In the genomic region with DNA sequence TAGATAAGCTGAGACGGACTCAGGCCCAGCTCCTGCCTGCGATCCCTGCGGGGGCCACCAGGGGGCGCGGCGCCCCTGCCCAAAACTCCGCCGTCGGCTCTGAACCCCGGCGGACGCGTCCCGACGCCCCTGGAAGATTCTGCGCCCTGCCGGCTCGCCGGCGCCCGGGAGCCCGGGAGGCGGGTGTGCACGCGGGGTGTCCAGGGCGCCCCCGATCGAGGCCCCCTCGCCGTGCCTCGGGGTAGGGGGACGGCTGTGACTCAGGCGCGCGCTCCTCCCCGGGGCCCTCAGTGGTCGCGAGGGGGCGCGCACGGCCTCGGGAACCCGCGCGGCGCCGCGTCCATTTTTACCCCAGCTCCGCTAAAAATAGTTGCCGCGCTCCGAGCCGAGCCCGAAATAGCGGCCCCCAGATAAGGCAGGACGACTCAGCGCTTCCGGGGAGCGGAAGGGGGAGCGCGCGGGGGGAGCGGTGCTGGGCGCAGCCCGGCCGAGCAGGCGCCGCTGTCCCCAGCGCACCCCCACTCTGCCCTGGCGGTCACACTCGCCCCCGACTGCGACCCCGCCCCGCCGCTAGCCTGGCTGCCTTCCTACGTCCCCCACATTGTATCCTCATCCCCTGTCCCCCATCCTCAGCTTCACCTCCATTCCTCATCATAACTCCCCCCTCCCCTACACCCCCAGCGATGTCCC, we compare ENCODE assay signal across 8 cellular contexts. TPM values are rescaled to one million over a fixed set of nuclear protein-coding genes. Genes with fewer than 3 reads are reported as not detected.
DNase-seq lines count a peak whose midpoint lies in the region; ATAC-seq and TF ChIP-seq lines count a peak whose summit lies in the region.

No MANE protein-coding gene starts in this region.

- peak overlapping the region; percentile 89 for H3K18ac ChIP-seq in trophoblast cell (ENCODE audit: low read length)

- H3K4ac ChIP-seq in trophoblast cell (ENCODE audit: low read depth, low read length) = peak overlapping the region; percentile 72

- H4K20me1 ChIP-seq in SU-DHL-6 (ENCODE audit: low read depth, low read length) = no peaks in the 10 kb centered on the region

- no peak overlapping the region for H2AK5ac ChIP-seq in trophoblast cell (ENCODE audit: low read length)

- H3K79me1 ChIP-seq in trophoblast cell (ENCODE audit: low read length) = peaks cover 29% of the 10 kb centered on the region

- peak overlapping the region; percentile 66 for H2BK12ac ChIP-seq in trophoblast cell (ENCODE audit: low read length)

- H3K79me2 ChIP-seq in SU-DHL-6 (ENCODE audit: insufficient read depth, low read length) (no peaks in the 10 kb centered on the region), trophoblast cell (ENCODE audit: control insufficient read depth, insufficient read depth, low read length, poor library complexity) (peaks cover 10% of the 10 kb centered on the region)

- no peaks in the 10 kb centered on the region for H3K27me3 ChIP-seq in SU-DHL-6 (ENCODE audit: low read length)
- H3K27me3 ChIP-seq in trophoblast cell (ENCODE audit: insufficient read depth, low read length) = no peaks in the 10 kb centered on the region
- no peaks in the 10 kb centered on the region for H3K27me3 ChIP-seq in upper lobe of right lung

- H3K4me1 ChIP-seq in trophoblast cell (ENCODE audit: control insufficient read depth in 1 of 2, insufficient read depth in 2 of 2, low read length in 2 of 2) (peaks cover 11 to 19% of the 10 kb centered on the region in 2 experiments), upper lobe of right lung (peaks cover 12% of the 10 kb centered on the region)

- H3K9me3 ChIP-seq in SU-DHL-6 (ENCODE audit: insufficient read depth, low read length) (no peaks in the 10 kb centered on the region), trophoblast cell (ENCODE audit: insufficient read depth, low read depth, low read length) (no peaks in the 10 kb centered on the region), upper lobe of right lung (no peaks in the 10 kb centered on the region)

- H3K4me2 ChIP-seq in SU-DHL-6 (ENCODE audit: low read depth, low read length, poor library complexity, severe bottlenecking) = peak overlapping the region; percentile 91
- H3K4me2 ChIP-seq in trophoblast cell (ENCODE audit: low read length) = peak overlapping the region; percentile 71

- ATAC-seq in GM21786 (IDR thresholded peaks at IDR 0.05; ENCODE audit: unreplicated experiment) (peak; percentile 45), upper lobe of right lung (peak; percentile 75)

- peak overlapping the region; percentile 95 for H2BK5ac ChIP-seq in trophoblast cell (ENCODE audit: low read depth, low read length, poor library complexity)

- peak overlapping the region; percentile 80 for H4K12ac ChIP-seq in trophoblast cell (ENCODE audit: low read depth, low read length)

- H2BK120ac ChIP-seq in trophoblast cell (ENCODE audit: insufficient read depth, low read length, poor library complexity) = peak overlapping the region; percentile 99

- H3K9ac ChIP-seq in SU-DHL-6 (ENCODE audit: low read length) (peak overlapping the region; percentile 63), trophoblast cell (ENCODE audit: low read length) (peak overlapping the region; percentile 50)

- H3K14ac ChIP-seq in trophoblast cell (ENCODE audit: low read length) = peak overlapping the region; percentile 95

- H3K4me3 ChIP-seq in SU-DHL-6 (ENCODE audit: insufficient read depth, low read length, poor library complexity, severe bottlenecking) (peak overlapping the region; percentile 68), trophoblast cell (ENCODE audit: low read depth, low read length) (peak overlapping the region; percentile 76), upper lobe of right lung (peak overlapping the region; percentile 72)

- peaks cover 16% of the 10 kb centered on the region for H3F3A ChIP-seq in SU-DHL-6 (ENCODE audit: insufficient read depth)

- peak overlapping the region; percentile 90 for H4K8ac ChIP-seq in trophoblast cell (ENCODE audit: low read depth, low read length)

- H3K36me3 ChIP-seq in SU-DHL-6 (ENCODE audit: low read length) (no peaks in the 10 kb centered on the region), trophoblast cell (ENCODE audit: control insufficient read depth in 1 of 2, insufficient read depth in 2 of 2, low read length in 2 of 2) (no peaks in the 10 kb centered on the region), upper lobe of right lung (no peaks in the 10 kb centered on the region)

- WGBS in trophoblast cell (ENCODE audit: extremely low coverage, insufficient coverage, insufficient read length) = no CpG with 5 or more reads among the region's 78 CpGs

- intact Hi-C loops in cardiac septum (cut with DNase I) (loop anchor here (1.0 kb wide), 1 partner anchor 39 kb away; no protein-coding TSS in a partner anchor), upper lobe of right lung (cut with DNase I) (loop anchor here (2.0 kb wide), 1 partner anchor 39 kb away; no protein-coding TSS in a partner anchor)

- peak; percentile 97 for TF ChIP-seq CTCF in SU-DHL-6 (IDR thresholded peaks at IDR 0.05; ENCODE audit: insufficient read depth, low read length, poor library complexity, severe bottlenecking)
- TF ChIP-seq CTCF in upper lobe of right lung (IDR thresholded peaks at IDR 0.05) = peak; percentile 100

- no peak overlapping the region for H3K23ac ChIP-seq in trophoblast cell (ENCODE audit: low read length)

- peak overlapping the region; percentile 60 for H3K27ac ChIP-seq in SU-DHL-6 (ENCODE audit: low read depth, low read length)
- H3K27ac ChIP-seq in trophoblast cell (ENCODE audit: low read depth, low read length) = peak overlapping the region; percentile 57
- peak overlapping the region; percentile 87 for H3K27ac ChIP-seq in upper lobe of right lung

- H2AFZ ChIP-seq in SU-DHL-6 (ENCODE audit: low read depth, low read length, severe bottlenecking) (peak overlapping the region; percentile 93), trophoblast cell (ENCODE audit: insufficient read depth, low read length, poor library complexity) (peak overlapping the region; percentile 95)

- H4K91ac ChIP-seq in trophoblast cell (ENCODE audit: low read depth, low read length) = peak overlapping the region; percentile 93

- DNase-seq in GF-D8 (lab: John Stamatoyannopoulos, UW) (peak; percentile 19), Kasumi-1 (lab: John Stamatoyannopoulos, UW) (peak; percentile 73 to 77), cardiac septum (ENCODE audit: low spot score) (peak; percentile 94), trophoblast cell (peak; percentile 58 to 80), upper lobe of right lung (peak; percentile 91)
- DNase-seq in activated naive CD8-positive, alpha-beta T cell treated with anti-CD3 and anti-CD28 coated beads, Interleukin-2, amount 50 U/mL, for 16 hours (ENCODE audit: low read depth, low spot score) = peak; percentile 54

- no peaks in the 10 kb centered on the region for H3K9me2 ChIP-seq in SU-DHL-6 (replicated peaks; ENCODE audit: insufficient read depth, low read length)

RNA-seq across cellular contexts. Expression of gene ERCC1, which starts 16.0 kb away (rescaled TPM):
- total RNA-seq in cardiac septum (89.0 TPM), upper lobe of right lung (48.8 TPM)
- 56.9 and 58.5 TPM in 2 replicates for polyA plus RNA-seq in trophoblast cell (2013)

RNA-seq across cellular contexts. Expression of gene FOSB, which starts 28.1 kb away (rescaled TPM):
- total RNA-seq in cardiac septum (0.94 TPM), upper lobe of right lung (3.6 TPM)
- 37.2 and 40.1 TPM in 2 replicates for polyA plus RNA-seq in trophoblast cell (2013)

RNA-seq across cellular contexts. Expression of gene POLR1G, which starts 33.3 kb away (rescaled TPM):
- total RNA-seq in cardiac septum = 3.2 TPM
- polyA plus RNA-seq in trophoblast cell (2013) = 10.8 and 11.1 TPM in 2 replicates
- total RNA-seq in upper lobe of right lung = 5.4 TPM

RNA-seq across cellular contexts. Expression of gene PPP1R13L, which starts 34.8 kb away (rescaled TPM):
- total RNA-seq in cardiac septum = 119 TPM
- polyA plus RNA-seq in trophoblast cell (2013) = 190 TPM in 2 replicates
- total RNA-seq in upper lobe of right lung = 67.9 TPM

RNA-seq across cellular contexts. Expression of gene RTN2, which starts 57.1 kb away (rescaled TPM):
- total RNA-seq in cardiac septum (15.1 TPM), upper lobe of right lung (13.3 TPM)
- 68.7 and 72.2 TPM in 2 replicates for polyA plus RNA-seq in trophoblast cell (2013)

Comparison
In these comparisons a context has a peak if more than half of its experiments do, and no peak if none do; other contexts are left out.
1. Peak in every context shown above with its lines: DNase-seq, ATAC-seq, H3K4me3 ChIP-seq and H3K27ac ChIP-seq.
2. DNase-seq: peak in every context shown above with its lines; median percentile 94 in cardiac septum; 91 in upper lobe of right lung; 75 in Kasumi-1; 69 in trophoblast cell; 54 in activated naive CD8-positive, alpha-beta T cell treated with anti-CD3 and anti-CD28 coated beads, Interleukin-2, amount 50 U/mL, for 16 hours; 19 in GF-D8.